In the genomic region with DNA sequence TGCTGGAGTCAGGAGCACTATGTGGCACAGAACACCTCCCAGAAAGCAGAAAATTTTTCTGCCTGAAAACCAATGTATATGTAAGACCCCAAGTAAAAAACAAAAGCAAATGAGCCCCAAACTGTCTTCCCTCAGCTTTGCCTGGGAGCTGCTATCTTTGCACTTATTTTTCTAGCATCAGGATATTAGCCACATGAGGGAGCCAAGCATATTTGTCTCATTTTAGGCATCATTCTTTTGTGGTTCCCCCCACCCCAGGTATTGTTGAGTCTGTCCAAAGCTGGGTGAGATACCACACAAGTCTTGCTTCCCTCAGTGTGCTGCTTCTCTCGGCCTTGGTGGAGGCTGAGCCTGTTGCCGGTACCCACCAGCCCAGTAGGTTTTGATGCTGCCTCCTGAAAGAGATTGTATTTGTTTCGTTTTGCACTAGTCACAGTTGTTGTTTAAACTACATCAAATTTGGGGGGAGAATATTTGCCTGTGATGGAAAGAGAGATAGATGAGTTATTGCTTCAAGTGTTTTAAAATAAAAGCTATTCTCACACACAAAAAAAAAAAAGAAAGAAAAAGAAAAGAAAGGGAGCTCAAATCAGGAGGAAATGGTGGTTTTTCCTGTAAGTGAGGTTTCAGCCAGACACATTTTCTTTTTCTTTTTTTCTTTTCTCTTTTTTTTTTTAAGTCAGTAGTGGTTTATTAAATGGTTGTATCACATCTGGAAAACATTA, we compare ENCODE assay signal across 8 cellular contexts. TPM values are rescaled to one million over a fixed set of nuclear protein-coding genes. Genes with fewer than 3 reads are reported as not detected.
DNase-seq lines count a peak whose midpoint lies in the region; ATAC-seq and TF ChIP-seq lines count a peak whose summit lies in the region.

No MANE protein-coding gene starts in this region.

- POLR2A ChIA-PET in activated CD4-positive, alpha-beta memory T cell treated with anti-CD3 and anti-CD28 coated beads for 36 hours (lab: Charles Lee), result no interaction called here

- no peaks in the 10 kb centered on the region for H3K36me3 Mint-ChIP-seq in activated CD4-positive, alpha-beta memory T cell treated with anti-CD3 and anti-CD28 coated beads for 36 hours
- no peaks in the 10 kb centered on the region for H3K36me3 Mint-ChIP-seq in nephron progenitor cell (ENCODE audit: low read depth)

- H3K4me3 Mint-ChIP-seq in activated CD4-positive, alpha-beta memory T cell treated with anti-CD3 and anti-CD28 coated beads for 36 hours, result peak overlapping the region; percentile 28
- no peak overlapping the region for H3K4me3 Mint-ChIP-seq in nephron progenitor cell

- no peaks in the 10 kb centered on the region for H4K20me1 ChIP-seq in fibroblast of lung (ENCODE audit: control insufficient read depth, extremely low read depth, insufficient read depth, low read length)

- H3K4me1 ChIP-seq in fibroblast of lung (ENCODE audit: control insufficient read depth, extremely low read depth, insufficient read depth, low read length), result no peaks in the 10 kb centered on the region

- no peak overlapping the region for H3K4me3 ChIP-seq in fibroblast of lung (replicated peaks in 1 of 4; ENCODE audit: control extremely low read depth in 1 of 4, insufficient read depth in 1 of 4, low read depth in 3 of 4, low read length in 4 of 4)
- H3K4me3 ChIP-seq in H7 (ENCODE audit: insufficient read depth, low read depth, low read length), result no peak overlapping the region

- ATAC-seq in GM21526 (IDR thresholded peaks at IDR 0.05; ENCODE audit: low FRiP score, unreplicated experiment), result no peak
- ATAC-seq in HG03432 (IDR thresholded peaks at IDR 0.05; ENCODE audit: unreplicated experiment), result no peak

- TF ChIP-seq CTCF in GM20000 (IDR thresholded peaks at IDR 0.05; ENCODE audit: extremely low read depth, missing control alignments) (peak; percentile 5), fibroblast of lung (conservative IDR thresholded peaks at IDR 0.05 in 1 of 2, IDR thresholded peaks at IDR 0.05 in 1 of 2; ENCODE audit: low read depth in 1 of 2, low read length in 2 of 2) (peak; percentile 11 to 16), nephron progenitor cell (IDR thresholded peaks at IDR 0.05) (no peak)

- no peak overlapping the region for H3K9ac ChIP-seq in fibroblast of lung (ENCODE audit: insufficient read depth, low read length)

- H3K27me3 ChIP-seq in fibroblast of lung (ENCODE audit: control insufficient read depth, insufficient read depth, low read length) (no peaks in the 10 kb centered on the region), H7 (ENCODE audit: control insufficient read depth, insufficient read depth, low read length) (no peaks in the 10 kb centered on the region)

- no peaks in the 10 kb centered on the region for H3K27me3 Mint-ChIP-seq in activated CD4-positive, alpha-beta memory T cell treated with anti-CD3 and anti-CD28 coated beads for 36 hours
- peaks cover 7% of the 10 kb centered on the region for H3K27me3 Mint-ChIP-seq in nephron progenitor cell (ENCODE audit: low read depth, poor library complexity)

- CTCF ChIA-PET in activated CD4-positive, alpha-beta memory T cell treated with anti-CD3 and anti-CD28 coated beads for 36 hours (lab: Charles Lee), result interaction anchor here (0.7 to 1.8 kb wide), 4 partner anchors 15 to 484 kb away, joined by 3 to 5 read pairs (median 3); no protein-coding TSS in a partner anchor

- intact Hi-C loops in activated CD4-positive, alpha-beta memory T cell treated with anti-CD3 and anti-CD28 coated beads for 36 hours (cut with micrococcal nuclease), result loop anchor here (5.0 kb wide), 1 partner anchor 61 kb away; the partner anchor contains the start of gene SLC4A8

- no peaks in the 10 kb centered on the region for H3K9me3 ChIP-seq in fibroblast of lung (ENCODE audit: control insufficient read depth, insufficient read depth, low read depth, low read length)

- peak overlapping the region; percentile 81 for H2AFZ ChIP-seq in fibroblast of lung (ENCODE audit: low read length)

- H3K27ac Mint-ChIP-seq in activated CD4-positive, alpha-beta memory T cell treated with anti-CD3 and anti-CD28 coated beads for 36 hours, result peak overlapping the region; percentile 74
- no peak overlapping the region for H3K27ac Mint-ChIP-seq in nephron progenitor cell

- DNase-seq in GM20000 (ENCODE audit: low spot score) (peak; percentile 15), fibroblast of lung (ENCODE audit: low read depth in 2 of 2) (peak; percentile 1 to 4), nephron progenitor cell (no peak), H7 (no peak)
- peak; percentile 47 for DNase-seq in activated CD4-positive, alpha-beta memory T cell treated with anti-CD3 and anti-CD28 coated beads for 36 hours
- DNase-seq in stimulated activated CD8-positive, alpha-beta memory T cell treated with anti-CD3 and anti-CD28 coated beads, Interleukin-4, amount 100 ng/mL, for 24 hours (ENCODE audit: low read depth), result peak; percentile 4

- peaks cover 33% of the 10 kb centered on the region for H3K4me1 Mint-ChIP-seq in activated CD4-positive, alpha-beta memory T cell treated with anti-CD3 and anti-CD28 coated beads for 36 hours (ENCODE audit: low read depth)
- H3K4me1 Mint-ChIP-seq in nephron progenitor cell, result no peaks in the 10 kb centered on the region

- no peaks in the 10 kb centered on the region for H3K9me3 Mint-ChIP-seq in activated CD4-positive, alpha-beta memory T cell treated with anti-CD3 and anti-CD28 coated beads for 36 hours
- H3K9me3 Mint-ChIP-seq in nephron progenitor cell, result no peaks in the 10 kb centered on the region

- H3K4me2 ChIP-seq in fibroblast of lung (ENCODE audit: extremely low read depth, insufficient read depth, low read length), result peak overlapping the region; percentile 28

- H3K79me2 ChIP-seq in fibroblast of lung (ENCODE audit: control insufficient read depth, insufficient read depth, low read length), result no peaks in the 10 kb centered on the region

- H3K27ac ChIP-seq in fibroblast of lung (ENCODE audit: insufficient read depth, low read length), result no peak overlapping the region

- H3K36me3 ChIP-seq in fibroblast of lung (ENCODE audit: control insufficient read depth, insufficient read depth, low read length) (no peaks in the 10 kb centered on the region), H7 (replicated peaks; ENCODE audit: control insufficient read depth, insufficient read depth, low read length) (no peaks in the 10 kb centered on the region)

RNA-seq across cellular contexts. Expression of gene SLC4A8, which starts 58.3 kb away (rescaled TPM):
- total RNA-seq in activated CD4-positive, alpha-beta memory T cell treated with anti-CD3 and anti-CD28 coated beads for 36 hours, result 1 to 10 TPM; 1.8 to 3.7 TPM
- 3.3 and 7.3 TPM in 2 replicates for total RNA-seq in fibroblast of lung
- 4.9 and 12.4 TPM in 2 replicates for polyA plus RNA-seq in fibroblast of lung
- 3.2 and 6.9 TPM in 2 replicates for polyA plus RNA-seq in fibroblast of lung (2012)
- 8.6 and 11.3 TPM in 2 replicates for polyA minus RNA-seq in fibroblast of lung (ENCODE audit: low replicate concordance)
- 3.9 and 4.6 TPM in 2 replicates for total RNA-seq in H7 (2014; rRNA removed; shearing (Covaris generic))

Comparison
In these comparisons a context has a peak if more than half of its experiments do, and no peak if none do; other contexts are left out.
1. DNase-seq: peak in GM20000 (single experiment), activated CD4-positive, alpha-beta memory T cell treated with anti-CD3 and anti-CD28 coated beads for 36 hours (single experiment), fibroblast of lung (2 of 2) and stimulated activated CD8-positive, alpha-beta memory T cell treated with anti-CD3 and anti-CD28 coated beads, Interleukin-4, amount 100 ng/mL, for 24 hours (single experiment); none in nephron progenitor cell (single experiment) and H7 (single experiment).